ENCODE assay signal across 14 cellular contexts in the genomic region with DNA sequence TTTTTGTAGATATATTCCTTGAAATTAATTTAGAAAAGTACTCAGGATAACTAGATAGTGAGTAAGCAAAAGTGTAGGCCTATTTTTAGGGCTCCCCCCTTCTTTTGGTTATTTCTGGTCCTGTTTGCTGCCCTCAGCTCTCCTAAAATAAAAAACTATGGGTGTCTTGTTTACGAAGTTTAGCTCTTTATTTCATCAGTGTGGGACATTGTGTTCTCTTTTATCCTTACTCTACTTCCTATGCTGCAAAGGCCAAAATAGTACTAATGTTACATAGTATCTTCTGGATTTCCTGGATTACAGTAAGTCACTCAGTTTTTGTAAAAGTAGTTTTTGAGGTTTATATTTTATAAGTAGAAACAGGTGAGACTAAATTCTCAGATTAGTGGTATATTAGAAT. TPM values are rescaled to one million over a fixed set of nuclear protein-coding genes. Genes with fewer than 3 reads are reported as not detected.
A peak's percentile ranks its signal among the peaks of the same experiment; 100 is the strongest.
DNase-seq lines count a peak whose midpoint lies in the region; ATAC-seq and TF ChIP-seq lines count a peak whose summit lies in the region.
"Had no signal": no experiment of that assay in that cellular context is flagged by ENCODE, and none has a peak within 500 bp of the region (broad histone marks: within the 10 kb centered on the region; RNA-seq: fewer than 3 reads in every experiment).

No MANE protein-coding gene starts in this region.

- TF ChIP-seq EP300 in upper lobe of left lung (IDR thresholded peaks at IDR 0.05) = peak; percentile 18 to 94 (median 56)

- H3K4me1 Mint-ChIP-seq in activated T-cell treated with anti-CD3 and anti-CD28 coated beads, Interleukin-2, amount 50 U/mL, for 72 hours (ENCODE audit: low read depth) = peaks cover 38% of the 10 kb centered on the region
- H3K4me1 Mint-ChIP-seq in naive thymus-derived CD8-positive, alpha-beta T cell = peaks cover 27 to 70% (median 65%) of the 10 kb centered on the region in 4 donors
- peaks cover 30 to 68% of the 10 kb centered on the region in 2 donors for H3K4me1 Mint-ChIP-seq in stimulated activated naive B cell treated with anti-CD40 and anti-IgM and Interleukin-4, amounts not matched to agents 10 μg/mL and 1 μg/mL and 100 μg/mL, for 72 hours

- POLR2A ChIA-PET in naive thymus-derived CD8-positive, alpha-beta T cell (lab: Charles Lee) = no interaction called here

- H3K9me3 ChIP-seq in upper lobe of left lung = peaks cover 0 to 8% (median 0%) of the 10 kb centered on the region in 4 donors

- H3K4me1 ChIP-seq in upper lobe of left lung = peaks cover 28 to 43% (median 34%) of the 10 kb centered on the region in 4 donors

- H3K36me3 ChIP-seq in upper lobe of left lung = no peaks in the 10 kb centered on the region

- H3K4me3 Mint-ChIP-seq in activated T-cell treated with anti-CD3 and anti-CD28 coated beads, Interleukin-2, amount 50 U/mL, for 72 hours = no peak overlapping the region
- H3K4me3 Mint-ChIP-seq in naive thymus-derived CD8-positive, alpha-beta T cell = peak overlapping the region in 6 of 10 donors; percentile 5 to 73 (median 26)
- peak overlapping the region in 1 of 2 donors; percentile 3 for H3K4me3 Mint-ChIP-seq in stimulated activated naive B cell treated with anti-CD40 and anti-IgM and Interleukin-4, amounts not matched to agents 10 μg/mL and 1 μg/mL and 100 μg/mL, for 72 hours
- H3K4me3 Mint-ChIP-seq: activated T-helper 17 cell treated with anti-CD3 and anti-CD28 coated beads, Interleukin-2, amount 50 U/mL, for 72 hours had no signal

- peaks cover 0 to 1% of the 10 kb centered on the region in 2 donors for H3K9me3 Mint-ChIP-seq in activated T-cell treated with anti-CD3 and anti-CD28 coated beads, Interleukin-2, amount 50 U/mL, for 72 hours
- peaks cover 0 to 8% (median 2%) of the 10 kb centered on the region in 9 donors for H3K9me3 Mint-ChIP-seq in naive thymus-derived CD8-positive, alpha-beta T cell
- peaks cover 2 to 6% of the 10 kb centered on the region in 2 donors for H3K9me3 Mint-ChIP-seq in stimulated activated naive B cell treated with anti-CD40 and anti-IgM and Interleukin-4, amounts not matched to agents 10 μg/mL and 1 μg/mL and 100 μg/mL, for 72 hours
- H3K9me3 Mint-ChIP-seq: activated T-helper 17 cell treated with anti-CD3 and anti-CD28 coated beads, Interleukin-2, amount 50 U/mL, for 72 hours had no signal

- peaks cover 2 to 5% of the 10 kb centered on the region in 2 donors for H3K36me3 Mint-ChIP-seq in activated T-cell treated with anti-CD3 and anti-CD28 coated beads, Interleukin-2, amount 50 U/mL, for 72 hours (ENCODE audit: insufficient read depth in 2 of 2)
- H3K36me3 Mint-ChIP-seq in naive thymus-derived CD8-positive, alpha-beta T cell = peaks cover 0 to 27% (median 20%) of the 10 kb centered on the region in 3 donors
- H3K36me3 Mint-ChIP-seq in stimulated activated naive B cell treated with anti-CD40 and anti-IgM and Interleukin-4, amounts not matched to agents 10 μg/mL and 1 μg/mL and 100 μg/mL, for 72 hours = peaks cover 20 to 29% of the 10 kb centered on the region in 2 donors

- TF ChIP-seq CTCF in upper lobe of left lung (IDR thresholded peaks at IDR 0.05) (no peak), omental fat pad (IDR thresholded peaks at IDR 0.05) (no peak)

- DNase-seq in activated T-cell treated with anti-CD3 and anti-CD28 coated beads, Interleukin-2, amount 50 U/mL, for 72 hours = no peak
- no peak for DNase-seq in activated T-cell treated with anti-CD3 and anti-CD28 coated beads, Interleukin-2, amount 50 U/mL, for 1 hour
- DNase-seq in fibroblast of gingiva (ENCODE audit: low read depth) = peak; percentile 83
- no peak for DNase-seq in naive thymus-derived CD8-positive, alpha-beta T cell
- DNase-seq in upper lobe of left lung = no peak
- no peak for DNase-seq in stimulated activated CD4-positive, alpha-beta T cell treated with anti-CD3 and anti-CD28 coated beads, Interleukin-15, amount 100 ng/mL, for 24 hours
- no peak for DNase-seq in omental fat pad (ENCODE audit: low spot score)
- no peak for DNase-seq in stimulated activated naive B cell treated with anti-CD40 and anti-IgM and Interleukin-4, amounts not matched to agents 10 μg/mL and 1 μg/mL and 100 μg/mL, for 72 hours
- DNase-seq: activated CD4-positive, alpha-beta T cell treated with anti-CD3 and anti-CD28 coated beads for 48 hours; kidney glomerular epithelial cell; occipital lobe; stimulated activated CD4-positive, alpha-beta T cell treated with anti-CD3 and anti-CD28 coated beads, Interleukin-4, amount 100 ng/mL, for 4 hours had no signal

- peak overlapping the region in 1 of 4 donors; percentile 2 for H3K4me3 ChIP-seq in upper lobe of left lung

- 16 to 35% methylated on average over 1 of the region's 1 CpG for WGBS in upper lobe of left lung, 2 donors

- no peak for TF ChIP-seq POLR2A in upper lobe of left lung (IDR thresholded peaks at IDR 0.05)

- no peaks in the 10 kb centered on the region for H3K27me3 Mint-ChIP-seq in activated T-cell treated with anti-CD3 and anti-CD28 coated beads, Interleukin-2, amount 50 U/mL, for 72 hours (ENCODE audit: low read depth)
- H3K27me3 Mint-ChIP-seq in naive thymus-derived CD8-positive, alpha-beta T cell = no peaks in the 10 kb centered on the region
- no peaks in the 10 kb centered on the region for H3K27me3 Mint-ChIP-seq in stimulated activated naive B cell treated with anti-CD40 and anti-IgM and Interleukin-4, amounts not matched to agents 10 μg/mL and 1 μg/mL and 100 μg/mL, for 72 hours
- H3K27me3 Mint-ChIP-seq: activated T-helper 17 cell treated with anti-CD3 and anti-CD28 coated beads, Interleukin-2, amount 50 U/mL, for 72 hours had no signal

- no peak for ATAC-seq in activated T-cell treated with anti-CD3 and anti-CD28 coated beads, Interleukin-2, amount 50 U/mL, for 72 hours (replicated peaks in 1 of 2)
- no peak for ATAC-seq in naive thymus-derived CD8-positive, alpha-beta T cell
- ATAC-seq in upper lobe of left lung (ENCODE audit: low FRiP score in 2 of 2) (peak in 1 of 2 donors; percentile 58), omental fat pad (ENCODE audit: low FRiP score) (no peak)
- ATAC-seq in stimulated activated naive B cell treated with anti-CD40 and anti-IgM and Interleukin-4, amounts not matched to agents 10 μg/mL and 1 μg/mL and 100 μg/mL, for 72 hours (replicated peaks) = no peak
- ATAC-seq: activated T-helper 17 cell treated with anti-CD3 and anti-CD28 coated beads, Interleukin-2, amount 50 U/mL, for 72 hours had no signal

- H3K27ac Mint-ChIP-seq in activated T-cell treated with anti-CD3 and anti-CD28 coated beads, Interleukin-2, amount 50 U/mL, for 72 hours = peak overlapping the region; percentile 76
- peak overlapping the region in 3 of 10 donors; percentile 29 to 71 (median 55) for H3K27ac Mint-ChIP-seq in naive thymus-derived CD8-positive, alpha-beta T cell
- no peak overlapping the region for H3K27ac Mint-ChIP-seq in stimulated activated naive B cell treated with anti-CD40 and anti-IgM and Interleukin-4, amounts not matched to agents 10 μg/mL and 1 μg/mL and 100 μg/mL, for 72 hours
- H3K27ac Mint-ChIP-seq: activated T-helper 17 cell treated with anti-CD3 and anti-CD28 coated beads, Interleukin-2, amount 50 U/mL, for 72 hours had no signal

- peak overlapping the region; percentile 59 to 84 (median 80) for H3K27ac ChIP-seq in upper lobe of left lung
- H3K27ac ChIP-seq: 22Rv1 had no signal

- H3K27me3 ChIP-seq in upper lobe of left lung = no peaks in the 10 kb centered on the region

RNA-seq across cellular contexts. Expression of a gene that starts 15.4 kb away (rescaled TPM):
- 10 to 100 TPM; 60.6 to 63.7 TPM for total RNA-seq in activated T-cell treated with anti-CD3 and anti-CD28 coated beads, Interleukin-2, amount 50 U/mL, for 72 hours
- 10 to 100 TPM; 85.3 to 86.6 TPM for total RNA-seq in naive thymus-derived CD8-positive, alpha-beta T cell
- polyA plus RNA-seq in naive thymus-derived CD8-positive, alpha-beta T cell = 10 to 100 TPM; 20.2 to 52.0 (median 31.8) TPM
- total RNA-seq in upper lobe of left lung = 10 to 100 TPM; 42.8 to 66.5 (median 52.2) TPM
- 100 to 1,000 TPM in 1 of 4 donors, 10 to 100 TPM in 3; 56.6 to 101 (median 62.4) TPM for total RNA-seq in omental fat pad

Comparison
In these comparisons a context has a peak if more than half of its experiments do, and no peak if none do; other contexts are left out.
1. H3K4me3 Mint-ChIP-seq: peak in naive thymus-derived CD8-positive, alpha-beta T cell (6 of 10); none in activated T-cell treated with anti-CD3 and anti-CD28 coated beads, Interleukin-2, amount 50 U/mL, for 72 hours (0 of 2).